ENCODE assay signal across 27 cellular contexts in genomic region chr5:159786201-159786600, GRCh38.
"Had no signal": no experiment of that assay in that cellular context is flagged by ENCODE, and none has a peak within 500 bp of the region (broad histone marks: within the 10 kb centered on the region; RNA-seq: fewer than 3 reads in every experiment).

No MANE protein-coding gene starts in this region.

- H3K4me1 ChIP-seq: neural progenitor cell had no signal

- H3K9me3 ChIP-seq: heart right ventricle, left lung, SK-N-SH had no signal

- H3K9ac ChIP-seq: neural progenitor cell, SK-N-SH had no signal

- H3K27me3 ChIP-seq: foreskin keratinocyte, left lung, neural progenitor cell had no signal

- H3K4me1 Mint-ChIP-seq: natural killer cell had no signal

- DNase-seq: activated CD4-positive, alpha-beta memory T cell treated with anti-CD3 and anti-CD28 coated beads for 36 hours; activated CD4-positive, alpha-beta T cell treated with anti-CD3 and anti-CD28 coated beads, Interleukin-2, amount 10 ng/mL, durations not matched to agents 24 days and 14 days; activated CD4-positive, CD25-positive, alpha-beta regulatory T cell treated with anti-CD3 and anti-CD28 coated beads, Interleukin-2, amount 50 U/mL, for 72 hours; activated CD8-positive, alpha-beta memory T cell treated with anti-CD3 and anti-CD28 coated beads, Interleukin-2, amount 50 U/mL, for 4 hours; activated effector memory CD4-positive, alpha-beta T cell treated with anti-CD3 and anti-CD28 coated beads, Interleukin-2, amount 50 U/mL, for 16 hours; activated naive CD4-positive, alpha-beta T cell treated with anti-CD3 and anti-CD28 coated beads for 36 hours; activated naive CD8-positive, alpha-beta T cell treated with anti-CD3 and anti-CD28 coated beads for 36 hours; activated T-cell treated with anti-CD3 and anti-CD28 coated beads, Interleukin-2, amount 50 U/mL, for 1 hour; central memory CD4-positive, alpha-beta T cell; endodermal cell; foreskin keratinocyte; heart right ventricle; left lung; mesendoderm; natural killer cell; occipital lobe; SK-N-SH; stimulated activated CD4-positive, alpha-beta T cell treated with anti-CD3 and anti-CD28 coated beads, Interleukin-12 subunit alpha, Interleukin-12 subunit beta, amount 100 ng/mL, for 4 hours; stimulated activated CD4-positive, alpha-beta T cell treated with anti-CD3 and anti-CD28 coated beads, Interleukin-4, amount 100 ng/mL, for 1 hour; stimulated activated naive CD8-positive, alpha-beta T cell treated with anti-CD3 and anti-CD28 coated beads, Interleukin-15, Interleukin-2, amounts not matched to agents 100 U/mL and 50 U/mL, for 24 hours; SW 1271; T-helper 9 cell had no signal

- H3K4me3 ChIP-seq: heart right ventricle, left lung, neural progenitor cell had no signal

- ATAC-seq: esophagus mucosa; foreskin keratinocyte; left lung; natural killer cell; stimulated activated naive CD8-positive, alpha-beta T cell treated with anti-CD3 and anti-CD28 coated beads, Interleukin-15, Interleukin-2, amounts not matched to agents 100 U/mL and 50 U/mL, for 24 hours had no signal

- H3K9me3 Mint-ChIP-seq: activated CD4-positive, alpha-beta memory T cell treated with anti-CD3 and anti-CD28 coated beads for 36 hours; activated naive CD4-positive, alpha-beta T cell treated with anti-CD3 and anti-CD28 coated beads for 36 hours; activated naive CD8-positive, alpha-beta T cell treated with anti-CD3 and anti-CD28 coated beads for 36 hours; dendritic cell treated with granulocyte-macrophage colony-stimulating factor and Interleukin-4, amounts not matched to agents 40 ng/mL and 50 ng/mL, for 4 days; endodermal cell; natural killer cell; neural progenitor cell had no signal

- H3K4me2 ChIP-seq: neural progenitor cell had no signal

- H3K27ac Mint-ChIP-seq: activated CD4-positive, alpha-beta memory T cell treated with anti-CD3 and anti-CD28 coated beads for 36 hours; activated CD4-positive, alpha-beta T cell treated with anti-CD3 and anti-CD28 coated beads, Interleukin-2, amount 10 ng/mL, durations not matched to agents 24 days and 14 days; activated naive CD4-positive, alpha-beta T cell treated with anti-CD3 and anti-CD28 coated beads for 36 hours; activated naive CD8-positive, alpha-beta T cell treated with anti-CD3 and anti-CD28 coated beads for 36 hours; activated T-helper 1 cell treated with anti-CD3 and anti-CD28 coated beads, Interleukin-12 subunit alpha, Interleukin-12 subunit beta, Interleukin-2, Interleukin-4 antibody, amounts not matched to agents 30 ng/mL and 10 ng/mL and 1 ng/mL, durations not matched to agents 14 hours and 24 hours and 36 hours; dendritic cell treated with granulocyte-macrophage colony-stimulating factor and Interleukin-4, amounts not matched to agents 40 ng/mL and 50 ng/mL, for 4 days; endodermal cell; natural killer cell; T-helper 1 cell treated with Interleukin-12 subunit alpha and Interleukin-12 subunit beta and Interleukin-4 antibody, amounts not matched to agents 30 μg/mL and 1 μg/mL, for 36 hours had no signal

- H3K36me3 Mint-ChIP-seq: activated CD4-positive, alpha-beta memory T cell treated with anti-CD3 and anti-CD28 coated beads for 36 hours; activated naive CD8-positive, alpha-beta T cell treated with anti-CD3 and anti-CD28 coated beads for 36 hours; natural killer cell; neural progenitor cell had no signal

- H3K4me3 Mint-ChIP-seq: activated CD4-positive, alpha-beta memory T cell treated with anti-CD3 and anti-CD28 coated beads for 36 hours; activated CD4-positive, alpha-beta T cell treated with anti-CD3 and anti-CD28 coated beads, Interleukin-2, amount 10 ng/mL, durations not matched to agents 24 days and 14 days; activated naive CD4-positive, alpha-beta T cell treated with anti-CD3 and anti-CD28 coated beads for 36 hours; activated naive CD8-positive, alpha-beta T cell treated with anti-CD3 and anti-CD28 coated beads for 36 hours; activated T-helper 1 cell treated with anti-CD3 and anti-CD28 coated beads, Interleukin-12 subunit alpha, Interleukin-12 subunit beta, Interleukin-2, Interleukin-4 antibody, amounts not matched to agents 30 ng/mL and 10 ng/mL and 1 ng/mL, durations not matched to agents 14 hours and 24 hours and 36 hours; dendritic cell treated with granulocyte-macrophage colony-stimulating factor and Interleukin-4, amounts not matched to agents 40 ng/mL and 50 ng/mL, for 4 days; endodermal cell; natural killer cell; neural progenitor cell; T-helper 1 cell treated with Interleukin-12 subunit alpha and Interleukin-12 subunit beta and Interleukin-4 antibody, amounts not matched to agents 30 μg/mL and 1 μg/mL, for 36 hours had no signal

- H3K27ac ChIP-seq: foreskin keratinocyte, left lung, neural progenitor cell had no signal

- H3K36me3 ChIP-seq: heart right ventricle, left lung, neural progenitor cell had no signal

- H2AFZ ChIP-seq: neural progenitor cell had no signal
